Comparison of ENCODE assay signal across 1 cellular context in the genomic region with DNA sequence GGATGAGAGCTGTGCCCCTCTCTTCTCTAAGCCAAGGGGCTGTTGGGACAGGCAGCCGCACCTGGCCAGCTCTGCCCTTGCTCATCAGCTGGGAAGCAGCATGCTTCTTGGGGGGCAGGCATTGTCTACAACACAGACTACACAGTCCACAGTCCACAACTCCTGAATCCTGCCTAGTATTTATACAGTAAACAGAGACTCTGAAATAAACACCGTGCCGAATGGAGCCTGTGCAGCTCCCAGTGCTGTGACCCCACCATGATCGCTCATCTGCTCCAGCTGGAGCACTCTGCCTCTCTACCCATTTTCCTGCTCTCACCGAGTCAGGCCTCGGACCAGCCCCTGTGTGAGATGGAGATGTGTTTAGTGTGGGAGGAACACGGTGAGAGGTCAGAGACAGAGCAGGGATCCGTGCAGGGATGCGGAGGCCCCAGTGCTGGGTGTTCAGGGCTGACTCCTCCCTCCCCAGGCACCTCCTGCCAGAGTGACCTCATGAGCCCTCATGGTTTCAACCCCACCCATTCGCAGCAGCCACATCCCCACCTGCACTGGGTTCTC.
A peak's percentile ranks its signal among the peaks of the same experiment; 100 is the strongest.
TF ChIP-seq lines count a peak whose summit lies in the region.

No MANE protein-coding gene starts in this region.

TF ChIP-seq in HepG2, 621 proteins besides CTCF, POLR2A, EP300 and RAD21 (continued from another document and continues in another):
- TF ChIP-seq, protein P1, sequence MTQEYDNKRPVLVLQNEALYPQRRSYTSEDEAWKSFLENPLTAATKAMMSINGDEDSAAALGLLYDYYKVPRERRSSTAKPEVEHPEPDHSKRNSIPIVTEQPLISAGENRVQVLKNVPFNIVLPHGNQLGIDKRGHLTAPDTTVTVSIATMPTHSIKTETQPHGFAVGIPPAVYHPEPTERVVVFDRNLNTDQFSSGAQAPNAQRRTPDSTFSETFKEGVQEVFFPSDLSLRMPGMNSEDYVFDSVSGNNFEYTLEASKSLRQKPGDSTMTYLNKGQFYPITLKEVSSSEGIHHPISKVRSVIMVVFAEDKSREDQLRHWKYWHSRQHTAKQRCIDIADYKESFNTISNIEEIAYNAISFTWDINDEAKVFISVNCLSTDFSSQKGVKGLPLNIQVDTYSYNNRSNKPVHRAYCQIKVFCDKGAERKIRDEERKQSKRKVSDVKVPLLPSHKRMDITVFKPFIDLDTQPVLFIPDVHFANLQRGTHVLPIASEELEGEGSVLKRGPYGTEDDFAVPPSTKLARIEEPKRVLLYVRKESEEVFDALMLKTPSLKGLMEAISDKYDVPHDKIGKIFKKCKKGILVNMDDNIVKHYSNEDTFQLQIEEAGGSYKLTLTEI (CRISPR knock-in tag; conservative IDR thresholded peaks at IDR 0.05): no peak
- TF ChIP-seq, protein P2, sequence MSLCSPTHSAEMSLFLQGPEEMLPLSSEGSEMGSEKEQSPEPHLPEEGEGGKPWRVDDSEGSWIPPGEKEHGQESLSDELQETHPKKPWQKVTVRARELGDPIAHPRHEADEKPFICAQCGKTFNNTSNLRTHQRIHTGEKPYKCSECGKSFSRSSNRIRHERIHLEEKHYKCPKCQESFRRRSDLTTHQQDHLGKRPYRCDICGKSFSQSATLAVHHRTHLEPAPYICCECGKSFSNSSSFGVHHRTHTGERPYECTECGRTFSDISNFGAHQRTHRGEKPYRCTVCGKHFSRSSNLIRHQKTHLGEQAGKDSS (CRISPR knock-in tag; IDR thresholded peaks at IDR 0.05; ENCODE audit: borderline replicate concordance, low read depth): peak; percentile 68; the same call in 1 of the 2 replicates
- no peak; the same call in 1 of the 2 replicates for TF ChIP-seq ZNF350 (CRISPR knock-in tag; IDR thresholded peaks at IDR 0.05; ENCODE audit: borderline replicate concordance, low read depth)
- no peak for TF ChIP-seq ZNF441 (CRISPR knock-in tag; IDR thresholded peaks at IDR 0.05; ENCODE audit: borderline replicate concordance)
- peak; percentile 39; the same call in 1 of the 2 replicates for TF ChIP-seq ZNF598 (CRISPR knock-in tag; IDR thresholded peaks at IDR 0.05; ENCODE audit: borderline replicate concordance)
- TF ChIP-seq SAP130 (CRISPR knock-in tag; IDR thresholded peaks at IDR 0.05; ENCODE audit: low read depth): peak; percentile 57; the same call in 1 of the 2 replicates
- TF ChIP-seq, protein P3, sequence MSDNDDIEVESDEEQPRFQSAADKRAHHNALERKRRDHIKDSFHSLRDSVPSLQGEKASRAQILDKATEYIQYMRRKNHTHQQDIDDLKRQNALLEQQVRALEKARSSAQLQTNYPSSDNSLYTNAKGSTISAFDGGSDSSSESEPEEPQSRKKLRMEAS (IDR thresholded peaks at IDR 0.05): peak; percentile 80
- TF ChIP-seq ZNF101 (CRISPR knock-in tag; IDR thresholded peaks at IDR 0.05; ENCODE audit: borderline replicate concordance, low read depth): no peak
- TF ChIP-seq HOXA5 (CRISPR knock-in tag; IDR thresholded peaks at IDR 0.05): no peak
- TF ChIP-seq MEIS2 (CRISPR knock-in tag; IDR thresholded peaks at IDR 0.05): 0 out of 2 replicates have a peak, but pooled peaks have one; percentile 20
- TF ChIP-seq ZBTB38 (CRISPR knock-in tag; IDR thresholded peaks at IDR 0.05): no peak
- peak; percentile 60; the same call in 1 of the 2 replicates for TF ChIP-seq FOXK2 (IDR thresholded peaks at IDR 0.05)
- TF ChIP-seq SOX6 (IDR thresholded peaks at IDR 0.05): no peak
- TF ChIP-seq SOX6 (CRISPR knock-in tag; IDR thresholded peaks at IDR 0.05): peak; percentile 81
- TF ChIP-seq, protein P4, sequence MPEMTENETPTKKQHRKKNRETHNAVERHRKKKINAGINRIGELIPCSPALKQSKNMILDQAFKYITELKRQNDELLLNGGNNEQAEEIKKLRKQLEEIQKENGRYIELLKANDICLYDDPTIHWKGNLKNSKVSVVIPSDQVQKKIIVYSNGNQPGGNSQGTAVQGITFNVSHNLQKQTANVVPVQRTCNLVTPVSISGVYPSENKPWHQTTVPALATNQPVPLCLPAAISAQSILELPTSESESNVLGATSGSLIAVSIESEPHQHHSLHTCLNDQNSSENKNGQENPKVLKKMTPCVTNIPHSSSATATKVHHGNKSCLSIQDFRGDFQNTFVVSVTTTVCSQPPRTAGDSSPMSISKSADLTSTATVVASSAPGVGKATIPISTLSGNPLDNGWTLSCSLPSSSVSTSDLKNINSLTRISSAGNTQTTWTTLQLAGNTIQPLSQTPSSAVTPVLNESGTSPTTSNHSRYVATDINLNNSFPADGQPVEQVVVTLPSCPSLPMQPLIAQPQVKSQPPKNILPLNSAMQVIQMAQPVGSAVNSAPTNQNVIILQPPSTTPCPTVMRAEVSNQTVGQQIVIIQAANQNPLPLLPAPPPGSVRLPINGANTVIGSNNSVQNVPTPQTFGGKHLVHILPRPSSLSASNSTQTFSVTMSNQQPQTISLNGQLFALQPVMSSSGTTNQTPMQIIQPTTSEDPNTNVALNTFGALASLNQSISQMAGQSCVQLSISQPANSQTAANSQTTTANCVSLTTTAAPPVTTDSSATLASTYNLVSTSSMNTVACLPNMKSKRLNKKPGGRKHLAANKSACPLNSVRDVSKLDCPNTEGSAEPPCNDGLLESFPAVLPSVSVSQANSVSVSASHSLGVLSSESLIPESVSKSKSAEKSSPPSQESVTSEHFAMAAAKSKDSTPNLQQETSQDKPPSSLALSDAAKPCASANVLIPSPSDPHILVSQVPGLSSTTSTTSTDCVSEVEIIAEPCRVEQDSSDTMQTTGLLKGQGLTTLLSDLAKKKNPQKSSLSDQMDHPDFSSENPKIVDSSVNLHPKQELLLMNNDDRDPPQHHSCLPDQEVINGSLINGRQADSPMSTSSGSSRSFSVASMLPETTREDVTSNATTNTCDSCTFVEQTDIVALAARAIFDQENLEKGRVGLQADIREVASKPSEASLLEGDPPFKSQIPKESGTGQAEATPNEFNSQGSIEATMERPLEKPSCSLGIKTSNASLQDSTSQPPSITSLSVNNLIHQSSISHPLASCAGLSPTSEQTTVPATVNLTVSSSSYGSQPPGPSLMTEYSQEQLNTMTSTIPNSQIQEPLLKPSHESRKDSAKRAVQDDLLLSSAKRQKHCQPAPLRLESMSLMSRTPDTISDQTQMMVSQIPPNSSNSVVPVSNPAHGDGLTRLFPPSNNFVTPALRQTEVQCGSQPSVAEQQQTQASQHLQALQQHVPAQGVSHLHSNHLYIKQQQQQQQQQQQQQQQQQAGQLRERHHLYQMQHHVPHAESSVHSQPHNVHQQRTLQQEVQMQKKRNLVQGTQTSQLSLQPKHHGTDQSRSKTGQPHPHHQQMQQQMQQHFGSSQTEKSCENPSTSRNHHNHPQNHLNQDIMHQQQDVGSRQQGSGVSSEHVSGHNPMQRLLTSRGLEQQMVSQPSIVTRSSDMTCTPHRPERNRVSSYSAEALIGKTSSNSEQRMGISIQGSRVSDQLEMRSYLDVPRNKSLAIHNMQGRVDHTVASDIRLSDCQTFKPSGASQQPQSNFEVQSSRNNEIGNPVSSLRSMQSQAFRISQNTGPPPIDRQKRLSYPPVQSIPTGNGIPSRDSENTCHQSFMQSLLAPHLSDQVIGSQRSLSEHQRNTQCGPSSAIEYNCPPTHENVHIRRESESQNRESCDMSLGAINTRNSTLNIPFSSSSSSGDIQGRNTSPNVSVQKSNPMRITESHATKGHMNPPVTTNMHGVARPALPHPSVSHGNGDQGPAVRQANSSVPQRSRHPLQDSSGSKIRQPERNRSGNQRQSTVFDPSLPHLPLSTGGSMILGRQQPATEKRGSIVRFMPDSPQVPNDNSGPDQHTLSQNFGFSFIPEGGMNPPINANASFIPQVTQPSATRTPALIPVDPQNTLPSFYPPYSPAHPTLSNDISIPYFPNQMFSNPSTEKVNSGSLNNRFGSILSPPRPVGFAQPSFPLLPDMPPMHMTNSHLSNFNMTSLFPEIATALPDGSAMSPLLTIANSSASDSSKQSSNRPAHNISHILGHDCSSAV (CRISPR knock-in tag; IDR thresholded peaks at IDR 0.05; ENCODE audit: borderline replicate concordance): no peak
- no peak for TF ChIP-seq ZNF501 (CRISPR knock-in tag; IDR thresholded peaks at IDR 0.05)
- peak; percentile 38; the same call in 1 of the 2 replicates for TF ChIP-seq ZNF556 (CRISPR knock-in tag; IDR thresholded peaks at IDR 0.05; ENCODE audit: borderline replicate concordance)
- TF ChIP-seq, protein P5, sequence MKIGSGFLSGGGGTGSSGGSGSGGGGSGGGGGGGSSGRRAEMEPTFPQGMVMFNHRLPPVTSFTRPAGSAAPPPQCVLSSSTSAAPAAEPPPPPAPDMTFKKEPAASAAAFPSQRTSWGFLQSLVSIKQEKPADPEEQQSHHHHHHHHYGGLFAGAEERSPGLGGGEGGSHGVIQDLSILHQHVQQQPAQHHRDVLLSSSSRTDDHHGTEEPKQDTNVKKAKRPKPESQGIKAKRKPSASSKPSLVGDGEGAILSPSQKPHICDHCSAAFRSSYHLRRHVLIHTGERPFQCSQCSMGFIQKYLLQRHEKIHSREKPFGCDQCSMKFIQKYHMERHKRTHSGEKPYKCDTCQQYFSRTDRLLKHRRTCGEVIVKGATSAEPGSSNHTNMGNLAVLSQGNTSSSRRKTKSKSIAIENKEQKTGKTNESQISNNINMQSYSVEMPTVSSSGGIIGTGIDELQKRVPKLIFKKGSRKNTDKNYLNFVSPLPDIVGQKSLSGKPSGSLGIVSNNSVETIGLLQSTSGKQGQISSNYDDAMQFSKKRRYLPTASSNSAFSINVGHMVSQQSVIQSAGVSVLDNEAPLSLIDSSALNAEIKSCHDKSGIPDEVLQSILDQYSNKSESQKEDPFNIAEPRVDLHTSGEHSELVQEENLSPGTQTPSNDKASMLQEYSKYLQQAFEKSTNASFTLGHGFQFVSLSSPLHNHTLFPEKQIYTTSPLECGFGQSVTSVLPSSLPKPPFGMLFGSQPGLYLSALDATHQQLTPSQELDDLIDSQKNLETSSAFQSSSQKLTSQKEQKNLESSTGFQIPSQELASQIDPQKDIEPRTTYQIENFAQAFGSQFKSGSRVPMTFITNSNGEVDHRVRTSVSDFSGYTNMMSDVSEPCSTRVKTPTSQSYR (CRISPR knock-in tag; IDR thresholded peaks at IDR 0.05; ENCODE audit: borderline replicate concordance): peak; percentile 17; the same call in 1 of the 2 replicates
- no peak for TF ChIP-seq ZNF816 (CRISPR knock-in tag; IDR thresholded peaks at IDR 0.05; ENCODE audit: borderline replicate concordance)
- peak; percentile 43; the same call in 1 of the 2 replicates for TF ChIP-seq MYC (CRISPR knock-in tag; IDR thresholded peaks at IDR 0.05; ENCODE audit: borderline replicate concordance)
- TF ChIP-seq MAZ (IDR thresholded peaks at IDR 0.05; ENCODE audit: borderline replicate concordance, low read depth, low read length): no peak
- peak; percentile 53; the same call in 1 of the 2 replicates for TF ChIP-seq MAZ (CRISPR knock-in tag; IDR thresholded peaks at IDR 0.05; ENCODE audit: low read depth)
- 0 out of 2 replicates have a peak, but pooled peaks have one; percentile 29 for TF ChIP-seq ZNF607 (CRISPR knock-in tag; IDR thresholded peaks at IDR 0.05; ENCODE audit: borderline replicate concordance)
- peak; percentile 28; the same call in 1 of the 2 replicates for TF ChIP-seq NR2F6 (IDR thresholded peaks at IDR 0.05)
- TF ChIP-seq NR2F6 (CRISPR knock-in tag; IDR thresholded peaks at IDR 0.05): no peak; the same call in 1 of the 2 replicates
- TF ChIP-seq, protein P6, sequence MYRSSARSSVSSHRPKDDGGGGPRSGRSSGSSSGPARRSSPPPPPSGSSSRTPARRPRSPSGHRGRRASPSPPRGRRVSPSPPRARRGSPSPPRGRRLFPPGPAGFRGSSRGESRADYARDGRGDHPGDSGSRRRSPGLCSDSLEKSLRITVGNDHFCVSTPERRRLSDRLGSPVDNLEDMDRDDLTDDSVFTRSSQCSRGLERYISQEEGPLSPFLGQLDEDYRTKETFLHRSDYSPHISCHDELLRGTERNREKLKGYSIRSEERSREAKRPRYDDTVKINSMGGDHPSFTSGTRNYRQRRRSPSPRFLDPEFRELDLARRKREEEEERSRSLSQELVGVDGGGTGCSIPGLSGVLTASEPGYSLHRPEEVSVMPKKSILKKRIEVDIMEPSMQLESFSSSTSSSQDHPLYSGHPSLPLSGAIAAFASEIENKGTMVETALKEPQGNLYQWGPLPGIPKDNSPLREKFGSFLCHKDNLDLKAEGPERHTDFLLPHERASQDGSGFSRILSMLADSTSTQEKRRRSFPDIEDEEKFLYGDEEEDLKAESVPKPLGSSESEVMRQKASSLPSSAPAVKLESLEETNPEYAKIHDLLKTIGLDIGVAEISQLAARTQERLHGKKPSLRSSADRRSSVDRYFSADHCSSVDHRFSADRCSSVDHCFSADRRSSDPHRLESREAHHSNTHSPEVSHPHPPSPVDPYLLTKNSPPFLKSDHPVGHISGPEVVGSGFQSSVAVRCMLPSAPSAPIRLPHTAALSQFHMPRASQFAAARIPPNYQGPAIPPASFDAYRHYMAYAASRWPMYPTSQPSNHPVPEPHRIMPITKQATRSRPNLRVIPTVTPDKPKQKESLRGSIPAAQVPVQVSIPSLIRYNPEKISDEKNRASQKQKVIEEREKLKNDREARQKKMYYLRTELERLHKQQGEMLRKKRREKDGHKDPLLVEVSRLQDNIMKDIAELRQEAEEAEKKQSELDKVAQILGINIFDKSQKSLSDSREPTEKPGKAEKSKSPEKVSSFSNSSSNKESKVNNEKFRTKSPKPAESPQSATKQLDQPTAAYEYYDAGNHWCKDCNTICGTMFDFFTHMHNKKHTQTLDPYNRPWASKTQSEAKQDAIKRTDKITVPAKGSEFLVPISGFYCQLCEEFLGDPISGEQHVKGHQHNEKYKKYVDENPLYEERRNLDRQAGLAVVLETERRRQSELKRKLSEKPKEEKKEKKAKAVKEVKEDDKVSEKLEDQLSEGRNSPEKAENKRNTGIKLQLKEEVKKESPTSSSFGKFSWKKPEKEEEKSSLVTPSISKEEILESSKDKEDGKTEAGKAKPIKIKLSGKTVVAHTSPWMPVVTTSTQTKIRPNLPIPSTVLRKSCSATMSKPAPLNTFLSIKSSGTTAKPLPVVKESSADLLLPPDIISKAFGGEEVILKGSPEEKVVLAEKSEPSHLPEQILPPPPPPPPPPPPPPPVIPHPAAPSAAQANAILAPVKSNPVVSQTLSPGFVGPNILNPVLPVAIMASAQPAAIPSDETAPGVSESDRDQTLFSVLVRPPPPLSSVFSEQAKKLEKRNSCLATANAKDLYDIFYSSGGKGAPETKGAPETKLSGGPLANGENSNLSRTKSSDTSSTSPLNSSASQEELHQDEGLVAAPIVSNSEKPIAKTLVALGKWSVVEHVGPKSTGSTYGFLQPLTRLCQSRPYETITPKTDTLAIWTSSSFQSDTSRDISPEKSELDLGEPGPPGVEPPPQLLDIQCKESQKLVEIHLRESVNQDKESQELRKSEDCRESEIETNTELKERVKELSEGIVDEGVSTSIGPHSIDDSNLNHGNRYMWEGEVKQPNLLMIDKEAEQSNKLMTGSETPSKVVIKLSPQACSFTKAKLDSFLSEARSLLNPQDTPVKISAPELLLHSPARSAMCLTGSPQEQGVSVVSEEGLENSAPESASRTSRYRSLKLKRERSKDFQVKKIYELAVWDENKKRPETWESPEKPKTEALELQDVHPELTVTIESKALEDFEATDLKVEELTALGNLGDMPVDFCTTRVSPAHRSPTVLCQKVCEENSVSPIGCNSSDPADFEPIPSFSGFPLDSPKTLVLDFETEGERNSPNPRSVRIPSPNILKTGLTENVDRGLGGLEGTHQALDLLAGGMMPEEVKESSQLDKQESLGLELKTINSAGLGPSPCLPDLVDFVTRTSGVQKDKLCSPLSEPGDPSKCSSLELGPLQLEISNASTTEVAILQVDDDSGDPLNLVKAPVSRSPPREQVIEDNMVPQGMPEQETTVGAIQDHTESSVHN (CRISPR knock-in tag; IDR thresholded peaks at IDR 0.05): no peak
- TF ChIP-seq ZNF614 (CRISPR knock-in tag; IDR thresholded peaks at IDR 0.05; ENCODE audit: borderline replicate concordance): 0 out of 2 replicates have a peak, but pooled peaks have one; percentile 23
- 0 out of 2 replicates have a peak, but pooled peaks have one; percentile 38 for TF ChIP-seq MXD4 (CRISPR knock-in tag; IDR thresholded peaks at IDR 0.05)
- TF ChIP-seq CBX2 (IDR thresholded peaks at IDR 0.05; ENCODE audit: low read depth, low read length): no peak
- TF ChIP-seq CBX2 (CRISPR knock-in tag; IDR thresholded peaks at IDR 0.05; ENCODE audit: low read depth): no peak
- TF ChIP-seq PHF20 (CRISPR knock-in tag; IDR thresholded peaks at IDR 0.05): no peak
- TF ChIP-seq SSRP1 (CRISPR knock-in tag; IDR thresholded peaks at IDR 0.05): no peak
- peak; percentile 19; the same call in 1 of the 2 replicates for TF ChIP-seq HOXA3 (CRISPR knock-in tag; IDR thresholded peaks at IDR 0.05)
